Comparison of ENCODE assay signal across 1 cellular context in the genomic region with DNA sequence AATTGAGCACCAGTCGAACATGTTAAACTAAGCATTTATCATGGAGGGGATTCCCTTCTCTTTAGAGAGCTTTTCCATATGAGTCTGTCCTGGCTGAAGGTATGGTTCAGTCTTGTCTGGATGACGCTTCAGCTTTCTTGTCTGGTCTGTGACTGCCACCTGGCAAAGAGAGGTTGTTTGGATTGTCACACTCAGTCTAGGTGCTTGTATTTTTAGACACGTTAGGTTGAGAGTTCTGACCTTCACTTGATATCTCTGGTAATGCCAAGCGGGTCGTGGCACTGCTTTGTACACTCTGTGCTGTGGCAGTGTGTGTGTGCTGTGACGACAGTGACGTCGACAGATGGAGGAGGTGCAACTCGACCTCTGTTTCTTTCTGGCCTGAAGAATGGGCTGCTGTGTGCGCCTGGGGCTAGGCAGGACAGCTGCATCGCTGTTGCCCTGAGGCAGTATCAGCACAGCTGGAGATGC.
TF ChIP-seq lines count a peak whose summit lies in the region.

No MANE protein-coding gene starts in this region.

TF ChIP-seq in liver, 16 proteins besides CTCF, POLR2A, EP300 and RAD21 (continued from another document):
- TF ChIP-seq, protein P1, sequence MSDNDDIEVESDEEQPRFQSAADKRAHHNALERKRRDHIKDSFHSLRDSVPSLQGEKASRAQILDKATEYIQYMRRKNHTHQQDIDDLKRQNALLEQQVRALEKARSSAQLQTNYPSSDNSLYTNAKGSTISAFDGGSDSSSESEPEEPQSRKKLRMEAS (IDR thresholded peaks at IDR 0.05) = peak; percentile 57
- TF ChIP-seq RXRA (IDR thresholded peaks at IDR 0.05) (peak; percentile 93 to 95), JUND (IDR thresholded peaks at IDR 0.05) (peak; percentile 20 to 42), GABPA (IDR thresholded peaks at IDR 0.05 in 1 of 2, conservative IDR thresholded peaks at IDR 0.05 in 1 of 2) (no peak), FOXA1 (IDR thresholded peaks at IDR 0.05) (no peak), HNF4A (conservative IDR thresholded peaks at IDR 0.05) (peak; percentile 75 to 78), NR2F2 (IDR thresholded peaks at IDR 0.05) (peak; percentile 27), HNF4G (IDR thresholded peaks at IDR 0.05) (no peak), EGR1 (IDR thresholded peaks at IDR 0.05; ENCODE audit: low read depth in 2 of 2) (no peak), SP1 (IDR thresholded peaks at IDR 0.05) (peak; percentile 95), FOXA2 (IDR thresholded peaks at IDR 0.05) (peak; percentile 75)
- TF ChIP-seq, protein P2, sequence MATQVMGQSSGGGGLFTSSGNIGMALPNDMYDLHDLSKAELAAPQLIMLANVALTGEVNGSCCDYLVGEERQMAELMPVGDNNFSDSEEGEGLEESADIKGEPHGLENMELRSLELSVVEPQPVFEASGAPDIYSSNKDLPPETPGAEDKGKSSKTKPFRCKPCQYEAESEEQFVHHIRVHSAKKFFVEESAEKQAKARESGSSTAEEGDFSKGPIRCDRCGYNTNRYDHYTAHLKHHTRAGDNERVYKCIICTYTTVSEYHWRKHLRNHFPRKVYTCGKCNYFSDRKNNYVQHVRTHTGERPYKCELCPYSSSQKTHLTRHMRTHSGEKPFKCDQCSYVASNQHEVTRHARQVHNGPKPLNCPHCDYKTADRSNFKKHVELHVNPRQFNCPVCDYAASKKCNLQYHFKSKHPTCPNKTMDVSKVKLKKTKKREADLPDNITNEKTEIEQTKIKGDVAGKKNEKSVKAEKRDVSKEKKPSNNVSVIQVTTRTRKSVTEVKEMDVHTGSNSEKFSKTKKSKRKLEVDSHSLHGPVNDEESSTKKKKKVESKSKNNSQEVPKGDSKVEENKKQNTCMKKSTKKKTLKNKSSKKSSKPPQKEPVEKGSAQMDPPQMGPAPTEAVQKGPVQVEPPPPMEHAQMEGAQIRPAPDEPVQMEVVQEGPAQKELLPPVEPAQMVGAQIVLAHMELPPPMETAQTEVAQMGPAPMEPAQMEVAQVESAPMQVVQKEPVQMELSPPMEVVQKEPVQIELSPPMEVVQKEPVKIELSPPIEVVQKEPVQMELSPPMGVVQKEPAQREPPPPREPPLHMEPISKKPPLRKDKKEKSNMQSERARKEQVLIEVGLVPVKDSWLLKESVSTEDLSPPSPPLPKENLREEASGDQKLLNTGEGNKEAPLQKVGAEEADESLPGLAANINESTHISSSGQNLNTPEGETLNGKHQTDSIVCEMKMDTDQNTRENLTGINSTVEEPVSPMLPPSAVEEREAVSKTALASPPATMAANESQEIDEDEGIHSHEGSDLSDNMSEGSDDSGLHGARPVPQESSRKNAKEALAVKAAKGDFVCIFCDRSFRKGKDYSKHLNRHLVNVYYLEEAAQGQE (IDR thresholded peaks at IDR 0.05) = peak; percentile 64
- TF ChIP-seq, protein P3, sequence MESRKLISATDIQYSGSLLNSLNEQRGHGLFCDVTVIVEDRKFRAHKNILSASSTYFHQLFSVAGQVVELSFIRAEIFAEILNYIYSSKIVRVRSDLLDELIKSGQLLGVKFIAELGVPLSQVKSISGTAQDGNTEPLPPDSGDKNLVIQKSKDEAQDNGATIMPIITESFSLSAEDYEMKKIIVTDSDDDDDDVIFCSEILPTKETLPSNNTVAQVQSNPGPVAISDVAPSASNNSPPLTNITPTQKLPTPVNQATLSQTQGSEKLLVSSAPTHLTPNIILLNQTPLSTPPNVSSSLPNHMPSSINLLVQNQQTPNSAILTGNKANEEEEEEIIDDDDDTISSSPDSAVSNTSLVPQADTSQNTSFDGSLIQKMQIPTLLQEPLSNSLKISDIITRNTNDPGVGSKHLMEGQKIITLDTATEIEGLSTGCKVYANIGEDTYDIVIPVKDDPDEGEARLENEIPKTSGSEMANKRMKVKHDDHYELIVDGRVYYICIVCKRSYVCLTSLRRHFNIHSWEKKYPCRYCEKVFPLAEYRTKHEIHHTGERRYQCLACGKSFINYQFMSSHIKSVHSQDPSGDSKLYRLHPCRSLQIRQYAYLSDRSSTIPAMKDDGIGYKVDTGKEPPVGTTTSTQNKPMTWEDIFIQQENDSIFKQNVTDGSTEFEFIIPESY (IDR thresholded peaks at IDR 0.05) = peak; percentile 75
TF ChIP-seq in liver: peak in this region for 11.
